8 cellular contexts compared by ENCODE assay signal in the genomic region with DNA sequence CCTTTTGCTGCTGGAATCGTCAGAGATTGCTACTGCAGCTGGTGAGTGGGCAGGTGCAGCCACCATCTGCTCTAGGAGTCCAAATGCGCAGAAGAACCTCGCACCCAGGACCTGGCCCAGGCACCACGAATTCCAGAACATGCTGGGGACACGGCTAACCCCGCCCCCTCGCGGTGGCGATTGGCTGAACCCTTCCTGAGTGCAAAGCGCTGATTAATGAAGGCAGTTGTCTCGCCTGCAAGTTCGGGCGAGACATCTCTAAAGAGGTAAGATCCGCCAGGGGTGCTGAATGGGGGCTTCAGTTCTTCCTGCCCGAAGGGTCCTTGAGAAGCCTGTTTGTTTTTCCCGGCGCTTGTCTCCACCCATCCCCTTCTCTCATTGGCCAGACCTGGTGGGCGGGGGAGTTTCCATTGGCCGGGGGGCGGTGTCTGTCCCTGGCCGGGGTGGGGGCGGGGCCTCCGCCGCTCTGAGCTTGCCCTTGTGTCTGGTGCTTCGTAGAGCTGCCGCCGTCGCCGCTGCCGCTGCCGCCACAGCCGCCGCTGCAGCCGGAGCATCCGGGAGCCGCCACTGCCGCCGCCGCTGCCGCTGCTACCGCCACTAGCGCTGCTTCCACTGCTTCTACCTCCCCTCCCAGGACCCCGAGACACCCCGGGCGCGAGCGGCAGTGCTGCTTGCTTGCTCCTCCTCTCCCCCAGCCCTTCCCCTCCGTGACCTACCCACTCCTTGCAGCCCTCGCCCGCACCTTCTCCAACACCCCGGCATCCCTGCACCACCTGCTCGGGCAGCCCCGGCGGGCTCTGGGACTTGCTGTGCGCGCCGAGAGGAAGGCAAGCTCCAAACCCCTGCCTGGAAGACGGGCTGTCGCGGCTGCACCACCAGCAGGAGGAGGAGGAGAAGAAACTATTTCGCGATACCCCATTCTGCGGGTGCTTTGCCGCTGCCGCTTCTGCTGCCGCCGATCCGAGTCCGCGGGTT. TPM values are rescaled to one million over a fixed set of nuclear protein-coding genes. Genes with fewer than 3 reads are reported as not detected.
DNase-seq lines count a peak whose midpoint lies in the region; ATAC-seq, FAIRE-seq and TF ChIP-seq lines count a peak whose summit lies in the region.

Gene CADM2 (plus strand): TSS at position 495 of the 975 bp plus-strand sequence.

- POLR2A ChIA-PET in endothelial cell of umbilical vein (lab: Charles Lee) = no interaction called here

- DNase-seq in Ammon's horn (ENCODE audit: low spot score) (peak; percentile 97), GM19240 (ENCODE audit: insufficient read length, low spot score) (peak; percentile 25), NCI-H748 (lab: John Stamatoyannopoulos, UW; ENCODE audit: unreplicated experiment) (peak; percentile 92), activated T-cell treated with anti-CD3 and anti-CD28 coated beads for 24 hours (ENCODE audit: low read depth) (peak; percentile 54), endothelial cell of umbilical vein (ENCODE audit: low read depth, low spot score) (peak; percentile 70), mesendoderm (peak; percentile 97)
- peak; percentile 16 for DNase-seq in stimulated activated CD8-positive, alpha-beta memory T cell treated with anti-CD3 and anti-CD28 coated beads, Interleukin-12 subunit alpha, Interleukin-12 subunit beta, amount 100 ng/mL, for 1 hour (ENCODE audit: low read depth)

- no peak within 1 kb of the TSS for H3K18ac ChIP-seq in mesendoderm (ENCODE audit: low read length)

- H3K23ac ChIP-seq in mesendoderm (ENCODE audit: low read length) = no peak within 1 kb of the TSS

- CTCF ChIA-PET in endothelial cell of umbilical vein (lab: Charles Lee) = no interaction called here

- H3K36me3 ChIP-seq in endothelial cell of umbilical vein (ENCODE audit: control insufficient read depth in 2 of 2, extremely low read depth in 1 of 2, insufficient read depth in 2 of 2, low read length in 2 of 2) (no peaks in the 10 kb centered on the region), mesendoderm (ENCODE audit: control insufficient read depth, insufficient read depth, low read length) (no peaks in the 10 kb centered on the region)

- H4K5ac ChIP-seq in mesendoderm (ENCODE audit: low read length) = no peak within 1 kb of the TSS

- intact Hi-C loops in endothelial cell of umbilical vein (cut with micrococcal nuclease) = no loop called here

- FAIRE-seq in endothelial cell of umbilical vein (lab: Jason Lieb, UNC) = peak; percentile 57

- H3K27me3 ChIP-seq in endothelial cell of umbilical vein (ENCODE audit: control insufficient read depth in 2 of 2, insufficient read depth in 2 of 2, low read length in 2 of 2) = peaks cover 6 to 18% of the 10 kb centered on the region in 2 experiments
- H3K27me3 ChIP-seq in mesendoderm (ENCODE audit: insufficient read depth, low read length, poor library complexity) = no peaks in the 10 kb centered on the region

- no peak within 1 kb of the TSS for H2AK5ac ChIP-seq in mesendoderm (ENCODE audit: low read length)

- no peak within 1 kb of the TSS for H3K27ac ChIP-seq in endothelial cell of umbilical vein (ENCODE audit: insufficient read depth, low read depth, low read length)
- H3K27ac ChIP-seq in mesendoderm (ENCODE audit: low read depth, low read length) = peak within 1 kb of the TSS; percentile 67

- no peak within 1 kb of the TSS for H2BK15ac ChIP-seq in mesendoderm (replicated peaks; ENCODE audit: low read depth)

- H3K79me2 ChIP-seq in endothelial cell of umbilical vein (ENCODE audit: control insufficient read depth, insufficient read depth, low read length) (no peaks in the 10 kb centered on the region), mesendoderm (ENCODE audit: control insufficient read depth, insufficient read depth, low read length) (no peaks in the 10 kb centered on the region)

- BruUV-seq in endothelial cell of umbilical vein (replicated peaks; lab: Mats Ljungman, UMichigan) = no TSS peak

- no peaks in the 10 kb centered on the region for H3K79me1 ChIP-seq in mesendoderm (ENCODE audit: low read length)

- no peak within 1 kb of the TSS for H2BK5ac ChIP-seq in mesendoderm (ENCODE audit: low read length)

- peak within 1 kb of the TSS; percentile 90 for H2AFZ ChIP-seq in endothelial cell of umbilical vein (ENCODE audit: low read depth, low read length)

- H2BK120ac ChIP-seq in mesendoderm (ENCODE audit: low read depth, low read length) = no peak within 1 kb of the TSS

- H3K9me1 ChIP-seq in endothelial cell of umbilical vein (replicated peaks; ENCODE audit: control insufficient read depth, extremely low read depth, insufficient read depth, low read length) = no peaks in the 10 kb centered on the region

- ATAC-seq in HG03439 (IDR thresholded peaks at IDR 0.05; ENCODE audit: unreplicated experiment) = peak; percentile 98

- H4K8ac ChIP-seq in mesendoderm (ENCODE audit: low read depth, low read length) = no peak within 1 kb of the TSS

- no peaks in the 10 kb centered on the region for H4K20me1 ChIP-seq in endothelial cell of umbilical vein (replicated peaks; ENCODE audit: control insufficient read depth, extremely low read depth, insufficient read depth, low read length)

- dilution Hi-C loops in endothelial cell of umbilical vein (cut with MboI; ENCODE audit: extremely low pct_ligation_motif_present, low sequenced_read_pairs) = no loop called here

- H3K9ac ChIP-seq in endothelial cell of umbilical vein (replicated peaks; ENCODE audit: extremely low read depth, insufficient read depth, low read length) (no peak within 1 kb of the TSS), mesendoderm (ENCODE audit: low read length) (peak within 1 kb of the TSS; percentile 63)

- H3K9me3 ChIP-seq in endothelial cell of umbilical vein (replicated peaks; ENCODE audit: control insufficient read depth, insufficient read depth, low read length) = no peaks in the 10 kb centered on the region

- H3K4ac ChIP-seq in mesendoderm (ENCODE audit: low read depth, low read length) = no peak within 1 kb of the TSS

- TF ChIP-seq POLR2A in endothelial cell of umbilical vein (IDR thresholded peaks at IDR 0.05; ENCODE audit: low read depth, low read length) = no peak

- H3K4me3 ChIP-seq in endothelial cell of umbilical vein (replicated peaks in 1 of 3; ENCODE audit: insufficient read depth in 1 of 3, low read depth in 1 of 3, low read length in 3 of 3) = peak within 1 kb of the TSS in 2 of 3 experiments; percentile 30 to 69
- H3K4me3 ChIP-seq in mesendoderm (ENCODE audit: low read length) = peak within 1 kb of the TSS; percentile 79

- H3K4me2 ChIP-seq in endothelial cell of umbilical vein (ENCODE audit: insufficient read depth, low read length) (peak within 1 kb of the TSS; percentile 64), mesendoderm (ENCODE audit: low read length) (peak within 1 kb of the TSS; percentile 90)

- TF ChIP-seq CTCF in endothelial cell of umbilical vein (IDR thresholded peaks at IDR 0.05; ENCODE audit: extremely low read depth in 1 of 2, insufficient read depth in 1 of 2, low read depth in 1 of 2, low read length in 2 of 2) = no peak

- H3K56ac ChIP-seq in mesendoderm (ENCODE audit: low read length) = peak within 1 kb of the TSS; percentile 84

- H3K4me1 ChIP-seq in endothelial cell of umbilical vein (ENCODE audit: control insufficient read depth, extremely low read depth, insufficient read depth, low read length) (no peaks in the 10 kb centered on the region), mesendoderm (ENCODE audit: control insufficient read depth, low read depth, low read length) (no peaks in the 10 kb centered on the region)

- no CpG with 5 or more reads among the region's 70 CpGs for WGBS in mesendoderm (ENCODE audit: extremely low coverage, insufficient coverage, low lambda C conversion rate)

TF ChIP-seq in endothelial cell of umbilical vein, 7 proteins besides CTCF, POLR2A, EP300 and RAD21:
- no peak for TF ChIP-seq POLR2AphosphoS5 (IDR thresholded peaks at IDR 0.05; ENCODE audit: insufficient read depth, low read depth, low read length)
- no peak for TF ChIP-seq JUN (IDR thresholded peaks at IDR 0.05; ENCODE audit: borderline replicate concordance, insufficient read depth, insufficient read length, low read depth)
- TF ChIP-seq MYC (IDR thresholded peaks at IDR 0.05; ENCODE audit: low read depth, low read length) = no peak
- no peak for TF ChIP-seq EZH2 (IDR thresholded peaks at IDR 0.05; ENCODE audit: borderline replicate concordance, low read depth, low read length, severe bottlenecking)
- no peak for TF ChIP-seq FOS (IDR thresholded peaks at IDR 0.05; ENCODE audit: borderline replicate concordance, insufficient read depth, low read length)
- no peak for TF ChIP-seq GATA2 (IDR thresholded peaks at IDR 0.05; ENCODE audit: insufficient read depth, insufficient read length, low read depth, low read length)
- TF ChIP-seq, protein P1, sequence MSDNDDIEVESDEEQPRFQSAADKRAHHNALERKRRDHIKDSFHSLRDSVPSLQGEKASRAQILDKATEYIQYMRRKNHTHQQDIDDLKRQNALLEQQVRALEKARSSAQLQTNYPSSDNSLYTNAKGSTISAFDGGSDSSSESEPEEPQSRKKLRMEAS (IDR thresholded peaks at IDR 0.05; ENCODE audit: insufficient read depth, insufficient read length) = no peak
TF ChIP-seq in endothelial cell of umbilical vein: peak in this region for 0.

RNA-seq across cellular contexts. Expression of gene CADM2, which starts in this region (rescaled TPM):
- not detected in 2 replicates for total RNA-seq in endothelial cell of umbilical vein
- not detected in 2 replicates for polyA plus RNA-seq in endothelial cell of umbilical vein
- polyA plus RNA-seq in endothelial cell of umbilical vein (2011; cell fraction: cytosol; rRNA removed) = 0.05 TPM in 1 of 2 replicates, not detected in the other
- polyA plus RNA-seq in endothelial cell of umbilical vein (2011; cell fraction: nucleus; rRNA removed) = not detected in 2 replicates
- polyA plus RNA-seq in endothelial cell of umbilical vein (2012) = 0.11 TPM in 1 of 2 replicates, not detected in the other
- not detected in 2 replicates for polyA minus RNA-seq in endothelial cell of umbilical vein
- polyA minus RNA-seq in endothelial cell of umbilical vein (2011; cell fraction: cytosol; rRNA and poly(A)+ RNA removed) = not detected
- polyA minus RNA-seq in endothelial cell of umbilical vein (2011; cell fraction: nucleus; rRNA and poly(A)+ RNA removed) = not detected in 2 replicates
- polyA plus RNA-seq in mesendoderm (2013, experiment 1 of 2) = 3.9 TPM
- polyA plus RNA-seq in mesendoderm (2013, experiment 2 of 2) = 3.4 TPM

Comparison
In these comparisons a context has a peak if more than half of its experiments do, and no peak if none do; other contexts are left out.
1. Peak in DNase-seq, H3K4me3 ChIP-seq and H3K4me2 ChIP-seq in endothelial cell of umbilical vein; RNA of the gene not detected or under 1 TPM.
2. DNase-seq: peak in every context shown above with its lines; median percentile 97 in Ammon's horn; 97 in mesendoderm; 92 in NCI-H748; 70 in endothelial cell of umbilical vein; 54 in activated T-cell treated with anti-CD3 and anti-CD28 coated beads for 24 hours; 25 in GM19240; 16 in stimulated activated CD8-positive, alpha-beta memory T cell treated with anti-CD3 and anti-CD28 coated beads, Interleukin-12 subunit alpha, Interleukin-12 subunit beta, amount 100 ng/mL, for 1 hour.